1 cellular context compared by ENCODE assay signal in genomic region chr20:62671765-62672164, GRCh38.
TF ChIP-seq lines count a peak whose summit lies in the region.

No MANE protein-coding gene starts in this region.

TF ChIP-seq in H1, 55 proteins besides CTCF, POLR2A, EP300 and RAD21:
- TF ChIP-seq CEBPB (IDR thresholded peaks at IDR 0.05; ENCODE audit: low read depth, low read length) (peak; percentile 34; the same call in 1 of the 2 replicates), CBX5 (IDR thresholded peaks at IDR 0.05; ENCODE audit: low read depth, low read length) (no peak)
